25 cellular contexts compared by ENCODE assay signal in genomic region chr2:124778076-124778475, GRCh38.
DNase-seq lines count a peak whose midpoint lies in the region; ATAC-seq, FAIRE-seq and TF ChIP-seq lines count a peak whose summit lies in the region.
"Had no signal": no experiment of that assay in that cellular context is flagged by ENCODE, and none has a peak within 500 bp of the region (broad histone marks: within the 10 kb centered on the region; RNA-seq: fewer than 3 reads in every experiment).

No MANE protein-coding gene starts in this region.

- no peaks in the 10 kb centered on the region for H4K20me1 ChIP-seq in IMR-90 (ENCODE audit: insufficient read depth, low read length)

- POLR2A ChIA-PET in IMR-90 (lab: Charles Lee; ENCODE audit: unreplicated experiment), result no interaction called here

- TF ChIP-seq CTCF in IMR-90 (conservative IDR thresholded peaks at IDR 0.05; ENCODE audit: low read depth, low read length), result no peak
- TF ChIP-seq CTCF in RWPE2 (IDR thresholded peaks at IDR 0.05; ENCODE audit: poor library complexity, severe bottlenecking), result no peak
- no peak for TF ChIP-seq CTCF in fibroblast of pulmonary artery (IDR thresholded peaks at IDR 0.05; ENCODE audit: low read length, missing control alignments)

- H3K79me1 ChIP-seq in IMR-90 (ENCODE audit: low read depth in 1 of 2, low read length in 2 of 2), result no peaks in the 10 kb centered on the region

- no peak overlapping the region for H4K91ac ChIP-seq in IMR-90 (ENCODE audit: insufficient read depth, low read depth, low read length)

- dilution Hi-C loops in IMR-90 (cut with HindIII; ENCODE audit: low sequenced_read_pairs, unreplicated experiment), result no loop called here

- H3K56ac ChIP-seq in IMR-90 (ENCODE audit: extremely low read depth, insufficient read depth, low read length), result no peak overlapping the region

- H3K4me1 ChIP-seq in IMR-90 (ENCODE audit: control insufficient read depth, insufficient read depth, low read length) (no peaks in the 10 kb centered on the region), RWPE2 (ENCODE audit: insufficient read depth, poor library complexity, severe bottlenecking) (no peaks in the 10 kb centered on the region)
- H3K4me1 ChIP-seq: gastrocnemius medialis, vagina had no signal

- in situ Hi-C loops in IMR-90 (cut with MboI; ENCODE audit: low sequenced_read_pairs), result no loop called here

- H3K4me3 ChIP-seq in IMR-90 (ENCODE audit: insufficient read depth, low read depth, low read length) (no peak overlapping the region), RWPE2 (ENCODE audit: severe bottlenecking) (no peak overlapping the region), fibroblast of pulmonary artery (replicated peaks; ENCODE audit: low read depth, low read length) (no peak overlapping the region)
- H3K4me3 ChIP-seq: cardiac muscle cell, gastrocnemius medialis, K562, vagina had no signal

- no peak overlapping the region for H2AFZ ChIP-seq in IMR-90 (replicated peaks; ENCODE audit: low read length, poor library complexity)

- TF ChIP-seq RAD21 in IMR-90 (IDR thresholded peaks at IDR 0.05; ENCODE audit: low read length), result no peak

- 60% methylated on average over 1 of the region's 2 CpGs; no CpG with 5 or more reads in 1 of the 2 experiments for WGBS in IMR-90 (ENCODE audit: extremely low coverage in 2 of 2, insufficient read length in 1 of 2), 2 experiments

- CTCF ChIA-PET in IMR-90 (lab: Yijun Ruan, JAX), result interaction anchor here (1.1 kb wide), 1 partner anchor 270 kb away, joined by 4 read pairs; no protein-coding TSS in a partner anchor

- no peak overlapping the region for H2BK15ac ChIP-seq in IMR-90 (ENCODE audit: low read depth, low read length)

- H3K23ac ChIP-seq in IMR-90 (ENCODE audit: low read depth, low read length), result no peak overlapping the region

- no peak overlapping the region for H3K9ac ChIP-seq in IMR-90 (ENCODE audit: low read depth, low read length)

- H3K9me3 ChIP-seq in IMR-90 (ENCODE audit: control insufficient read depth, insufficient read depth, low read length) (no peaks in the 10 kb centered on the region), RWPE2 (ENCODE audit: severe bottlenecking) (no peaks in the 10 kb centered on the region)
- H3K9me3 ChIP-seq: gastrocnemius medialis, vagina had no signal

- no peak overlapping the region for H3K14ac ChIP-seq in IMR-90 (replicated peaks; ENCODE audit: low read depth, low read length)

- H3K27ac ChIP-seq in IMR-90 (ENCODE audit: insufficient read depth, low read length) (no peak overlapping the region), RWPE2 (ENCODE audit: poor library complexity, severe bottlenecking) (no peak overlapping the region), substantia nigra (ENCODE audit: low read depth, low read length, poor library complexity, severe bottlenecking) (no peak overlapping the region)
- H3K27ac ChIP-seq: cardiac muscle cell, gastrocnemius medialis, vagina had no signal

- H3K18ac ChIP-seq in IMR-90 (ENCODE audit: low read depth, low read length), result no peak overlapping the region

- DNase-seq in IMR-90, result peak; percentile 46
- no peak for DNase-seq in RWPE2 (ENCODE audit: low spot score)
- DNase-seq in fibroblast of pulmonary artery (ENCODE audit: low read depth), result peak; percentile 16
- DNase-seq in urothelium cell line (ENCODE audit: low spot score), result peak; percentile 20
- no peak for DNase-seq in substantia nigra (lab: John Stamatoyannopoulos, UW)
- DNase-seq in NCI-H2196 treated with DMSO at 0.1 percent for 48 hours (lab: John Stamatoyannopoulos, UW; ENCODE audit: unreplicated experiment), result no peak
- DNase-seq in NCI-H2196 (lab: John Stamatoyannopoulos, UW; ENCODE audit: unreplicated experiment), result no peak
- DNase-seq: activated CD4-positive, alpha-beta T cell treated with anti-CD3 and anti-CD28 coated beads, Interleukin-2, amount 50 U/mL, for 4 hours; activated CD8-positive, alpha-beta memory T cell treated with anti-CD3 and anti-CD28 coated beads, Interleukin-2, amount 50 U/mL, for 48 hours; activated naive CD8-positive, alpha-beta T cell treated with anti-CD3 and anti-CD28 coated beads, Interleukin-2, amount 50 U/mL, for 24 hours; CD8-positive, alpha-beta T cell; gastrocnemius medialis; GF-D8; H9; hippocampal formation; NCI-H1092 treated with DMSO at 0.1 percent for 48 hours; NCI-H2081; NCI-H510A; small intestine had no signal

- no peak overlapping the region for H2AK5ac ChIP-seq in IMR-90 (ENCODE audit: low read depth, low read length)

- no peak overlapping the region for H2BK20ac ChIP-seq in IMR-90 (ENCODE audit: low read depth, low read length)

- H2AK9ac ChIP-seq in IMR-90 (replicated peaks; ENCODE audit: low read depth, low read length, poor library complexity), result no peak overlapping the region

- H2BK5ac ChIP-seq in IMR-90 (ENCODE audit: low read depth, low read length, poor library complexity, severe bottlenecking), result no peak overlapping the region

- no peaks in the 10 kb centered on the region for H3K27me3 ChIP-seq in IMR-90 (ENCODE audit: control insufficient read depth, insufficient read depth, low read length)
- H3K27me3 ChIP-seq in RWPE2 (ENCODE audit: insufficient read depth, poor library complexity, severe bottlenecking), result no peaks in the 10 kb centered on the region
- H3K27me3 ChIP-seq: cardiac muscle cell, gastrocnemius medialis, vagina had no signal

- intact Hi-C loops in IMR-90 (cut with micrococcal nuclease), result no loop called here

- no peak overlapping the region for H4K8ac ChIP-seq in IMR-90 (ENCODE audit: low read depth in 2 of 2, low read length in 2 of 2)

- no peaks in the 10 kb centered on the region for H3K9me1 ChIP-seq in IMR-90 (ENCODE audit: insufficient read depth, low read length)

- no peak overlapping the region for H4K5ac ChIP-seq in IMR-90 (ENCODE audit: low read depth, low read length)

- H3K4ac ChIP-seq in IMR-90 (ENCODE audit: low read depth, low read length), result no peak overlapping the region

- BruUV-seq in IMR-90 (replicated peaks; lab: Mats Ljungman, UMichigan), result no TSS peak

- H3K36me3 ChIP-seq in IMR-90 (ENCODE audit: control insufficient read depth, insufficient read depth, low read length) (no peaks in the 10 kb centered on the region), RWPE2 (ENCODE audit: low read depth) (no peaks in the 10 kb centered on the region)
- H3K36me3 ChIP-seq: cardiac muscle cell, gastrocnemius medialis, vagina had no signal

- no peak overlapping the region for H3K4me2 ChIP-seq in IMR-90 (ENCODE audit: low read depth, low read length)

- H2BK120ac ChIP-seq in IMR-90 (ENCODE audit: low read depth, low read length), result no peak overlapping the region

- FAIRE-seq in urothelium cell line (lab: Jason Lieb, UNC), result no peak
- FAIRE-seq: K562, keratinocyte, small intestine had no signal

- ATAC-seq in IMR-90 (ENCODE audit: low read depth) (peak; percentile 72), RWPE2 (ENCODE audit: low read depth) (peak; percentile 95)
- ATAC-seq: activated naive CD8-positive, alpha-beta T cell treated with anti-CD3 and anti-CD28 coated beads, Interleukin-2, amount 50 U/mL, for 24 hours; CD8-positive, alpha-beta T cell; gastrocnemius medialis; K562; stimulated activated memory B cell treated with anti-CD40 and anti-IgM and Interleukin-4, amounts not matched to agents 10 μg/mL and 1 μg/mL and 100 μg/mL, for 72 hours; WTC11 had no signal

- TF ChIP-seq POLR2A in IMR-90 (IDR thresholded peaks at IDR 0.05; ENCODE audit: low read depth, low read length), result no peak

TF ChIP-seq in IMR-90, 13 proteins besides CTCF, POLR2A, EP300 and RAD21:
- TF ChIP-seq FOS (IDR thresholded peaks at IDR 0.05; ENCODE audit: low read depth, low read length), result no peak
- no peak for TF ChIP-seq ELK1 (IDR thresholded peaks at IDR 0.05; ENCODE audit: borderline replicate concordance, low read depth, low read length)
- no peak for TF ChIP-seq CHD1 (IDR thresholded peaks at IDR 0.05; ENCODE audit: low read depth, low read length)
- no peak for TF ChIP-seq RCOR1 (IDR thresholded peaks at IDR 0.05; ENCODE audit: insufficient replicate concordance, low read length)
- TF ChIP-seq NFE2L2 (IDR thresholded peaks at IDR 0.05; ENCODE audit: low read depth, low read length), result no peak
- TF ChIP-seq, protein P1, sequence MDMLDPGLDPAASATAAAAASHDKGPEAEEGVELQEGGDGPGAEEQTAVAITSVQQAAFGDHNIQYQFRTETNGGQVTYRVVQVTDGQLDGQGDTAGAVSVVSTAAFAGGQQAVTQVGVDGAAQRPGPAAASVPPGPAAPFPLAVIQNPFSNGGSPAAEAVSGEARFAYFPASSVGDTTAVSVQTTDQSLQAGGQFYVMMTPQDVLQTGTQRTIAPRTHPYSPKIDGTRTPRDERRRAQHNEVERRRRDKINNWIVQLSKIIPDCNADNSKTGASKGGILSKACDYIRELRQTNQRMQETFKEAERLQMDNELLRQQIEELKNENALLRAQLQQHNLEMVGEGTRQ (IDR thresholded peaks at IDR 0.05; ENCODE audit: low read depth, low read length), result no peak
- TF ChIP-seq BHLHE40 (IDR thresholded peaks at IDR 0.05; ENCODE audit: low read depth, low read length), result no peak
- no peak for TF ChIP-seq CEBPB (IDR thresholded peaks at IDR 0.05; ENCODE audit: low read depth, low read length)
- no peak for TF ChIP-seq SMC3 (IDR thresholded peaks at IDR 0.05; ENCODE audit: low read depth, low read length)
- no peak for TF ChIP-seq MXI1 (IDR thresholded peaks at IDR 0.05; ENCODE audit: borderline replicate concordance, low read depth, low read length)
TF ChIP-seq in IMR-90: peak in this region for 0.

Comparison
In these comparisons a context has a peak if more than half of its experiments do, and no peak if none do; other contexts are left out.
1. DNase-seq: peak in IMR-90 (single experiment), fibroblast of pulmonary artery (single experiment) and urothelium cell line (single experiment); none in RWPE2 (single experiment), substantia nigra (0 of 49), NCI-H2196 treated with DMSO at 0.1 percent for 48 hours (single experiment) and NCI-H2196 (single experiment).